9 cellular contexts compared by ENCODE assay signal in genomic region chrX:72307646-72308051, GRCh38. TPM values are rescaled to one million over a fixed set of nuclear protein-coding genes. Genes with fewer than 3 reads are reported as not detected.
DNase-seq lines count a peak whose midpoint lies in the region; ATAC-seq and TF ChIP-seq lines count a peak whose summit lies in the region.
"Had no signal": no experiment of that assay in that cellular context is flagged by ENCODE, and none has a peak within 500 bp of the region (broad histone marks: within the 10 kb centered on the region; RNA-seq: fewer than 3 reads in every experiment).

No MANE protein-coding gene starts in this region.

- peak overlapping the region; percentile 86 for H3K4me3 Mint-ChIP-seq in activated B cell treated with CpG ODN at 0.5 μM for 24 hours

- H3K9me3 ChIP-seq in iPS-18a (ENCODE audit: control insufficient read depth, low read depth, low read length) (peaks cover 14% of the 10 kb centered on the region), smooth muscle cell (replicated peaks; ENCODE audit: low read depth) (no peaks in the 10 kb centered on the region)

- 40% methylated on average over 17 of the region's 17 CpGs for WGBS in smooth muscle cell (ENCODE audit: low lambda C conversion rate)

- H3K27me3 Mint-ChIP-seq in activated B cell treated with CpG ODN at 0.5 μM for 24 hours = peaks cover 26% of the 10 kb centered on the region

- CTCF ChIA-PET in activated B cell treated with CpG ODN at 0.5 μM for 24 hours (lab: Charles Lee) = no interaction called here

- no peak overlapping the region for H3K27ac Mint-ChIP-seq in activated B cell treated with CpG ODN at 0.5 μM for 24 hours

- H3K79me2 ChIP-seq in smooth muscle cell (ENCODE audit: low read depth) = no peaks in the 10 kb centered on the region

- H3K36me3 ChIP-seq in iPS-18a (ENCODE audit: control insufficient read depth, low read depth, low read length) (no peaks in the 10 kb centered on the region), smooth muscle cell (ENCODE audit: low read depth) (no peaks in the 10 kb centered on the region)

- H2AFZ ChIP-seq in smooth muscle cell (ENCODE audit: low read depth) = no peak overlapping the region

- DNase-seq in DMS53 (lab: John Stamatoyannopoulos, UW) (peak; percentile 35), DMS53 treated with DMSO at 0.1 percent for 48 hours (lab: John Stamatoyannopoulos, UW; ENCODE audit: unreplicated experiment) (no peak), activated B cell treated with CpG ODN at 0.5 μM for 24 hours (no peak), smooth muscle cell (lab: John Stamatoyannopoulos, UW; ENCODE audit: unreplicated experiment) (no peak), posterior vena cava (ENCODE audit: low spot score) (no peak), sciatic nerve (ENCODE audit: low spot score) (no peak), GM13976 (ENCODE audit: low spot score) (no peak)

- no peaks in the 10 kb centered on the region for H3K9me3 Mint-ChIP-seq in activated B cell treated with CpG ODN at 0.5 μM for 24 hours

- H3F3A ChIP-seq in smooth muscle cell (ENCODE audit: low read depth) = no peaks in the 10 kb centered on the region

- H3K27ac ChIP-seq in iPS-18a (ENCODE audit: low read length) (no peak overlapping the region), smooth muscle cell (ENCODE audit: low read depth) (no peak overlapping the region)
- H3K27ac ChIP-seq: 22Rv1 had no signal

- no peak for ATAC-seq in activated B cell treated with CpG ODN at 0.5 μM for 24 hours (ENCODE audit: low read depth)
- ATAC-seq in sciatic nerve = no peak

- H3K4me1 ChIP-seq in iPS-18a (ENCODE audit: control insufficient read depth, low read depth, low read length) (peaks cover 4% of the 10 kb centered on the region), smooth muscle cell (ENCODE audit: low read depth) (no peaks in the 10 kb centered on the region)

- peak overlapping the region; percentile 82 for H3K4me2 ChIP-seq in smooth muscle cell

- in situ Hi-C loops in GM13976 (cut with MboI; ENCODE audit: low sequenced_read_pairs, unreplicated experiment) = no loop called here

- H3K27me3 ChIP-seq in iPS-18a (ENCODE audit: control insufficient read depth, insufficient read depth, low read length) = peaks cover 76% of the 10 kb centered on the region
- H3K27me3 ChIP-seq in smooth muscle cell (ENCODE audit: low read depth) = peaks cover 49% of the 10 kb centered on the region

- H3K4me1 Mint-ChIP-seq in activated B cell treated with CpG ODN at 0.5 μM for 24 hours = peaks cover 37% of the 10 kb centered on the region

- intact Hi-C loops in activated B cell treated with CpG ODN at 0.5 μM for 24 hours (cut with micrococcal nuclease) = loop anchor here (5.0 kb wide), 1 partner anchor 1055 kb away; the partner anchor contains the start of gene ZMYM3
- intact Hi-C loops in posterior vena cava (cut with DNase I) = no loop called here
- intact Hi-C loops in sciatic nerve (cut with DNase I) = no loop called here

- H3K36me3 Mint-ChIP-seq in activated B cell treated with CpG ODN at 0.5 μM for 24 hours (ENCODE audit: low read depth) = no peaks in the 10 kb centered on the region

- POLR2A ChIA-PET in activated B cell treated with CpG ODN at 0.5 μM for 24 hours (lab: Charles Lee) = interaction anchor here (1.8 kb wide), 1 partner anchor 31 kb away, joined by 9 read pairs; the partner anchor contains the start of gene RPS4X

- H3K4me3 ChIP-seq in iPS-18a (ENCODE audit: low read length) (peak overlapping the region; percentile 48), smooth muscle cell (peak overlapping the region; percentile 51)

- no peaks in the 10 kb centered on the region for H4K20me1 ChIP-seq in smooth muscle cell (ENCODE audit: low read depth)

- TF ChIP-seq CTCF in activated B cell treated with CpG ODN at 0.5 μM for 24 hours (IDR thresholded peaks at IDR 0.05) (no peak), smooth muscle cell (IDR thresholded peaks at IDR 0.05; ENCODE audit: borderline replicate concordance, insufficient read depth, poor library complexity, severe bottlenecking) (no peak), GM13976 (IDR thresholded peaks at IDR 0.05; ENCODE audit: borderline replicate concordance, control extremely low read depth, extremely low read depth, insufficient read depth, missing control alignments) (no peak)

- no peak overlapping the region for H3K9ac ChIP-seq in iPS-18a (ENCODE audit: low read length)
- H3K9ac ChIP-seq in smooth muscle cell (ENCODE audit: low read depth) = no peak overlapping the region

RNA-seq across cellular contexts. Expression of gene CITED1, which starts 1.9 kb away (rescaled TPM):
- not detected in 2 replicates for total RNA-seq in activated B cell treated with CpG ODN at 0.5 μM for 24 hours
- 1.0 TPM in 1 of 2 replicates, not detected in the other for total RNA-seq in smooth muscle cell
- 0.42 and 1.1 TPM in 2 replicates for polyA plus RNA-seq in smooth muscle cell
- total RNA-seq in posterior vena cava = not detected
- 1.9 TPM for total RNA-seq in sciatic nerve

RNA-seq across cellular contexts. Expression of gene RPS4X, which starts 30.6 kb away (rescaled TPM):
- total RNA-seq in activated B cell treated with CpG ODN at 0.5 μM for 24 hours = 1,509 and 1,643 TPM in 2 replicates
- 618 and 691 TPM in 2 replicates for total RNA-seq in smooth muscle cell
- 190 and 228 TPM in 2 replicates for polyA plus RNA-seq in smooth muscle cell
- total RNA-seq in posterior vena cava = 100 to 1,000 TPM; 739 to 780 TPM
- 830 TPM for total RNA-seq in sciatic nerve
